ENCODE assay signal across 8 cellular contexts in the genomic region with DNA sequence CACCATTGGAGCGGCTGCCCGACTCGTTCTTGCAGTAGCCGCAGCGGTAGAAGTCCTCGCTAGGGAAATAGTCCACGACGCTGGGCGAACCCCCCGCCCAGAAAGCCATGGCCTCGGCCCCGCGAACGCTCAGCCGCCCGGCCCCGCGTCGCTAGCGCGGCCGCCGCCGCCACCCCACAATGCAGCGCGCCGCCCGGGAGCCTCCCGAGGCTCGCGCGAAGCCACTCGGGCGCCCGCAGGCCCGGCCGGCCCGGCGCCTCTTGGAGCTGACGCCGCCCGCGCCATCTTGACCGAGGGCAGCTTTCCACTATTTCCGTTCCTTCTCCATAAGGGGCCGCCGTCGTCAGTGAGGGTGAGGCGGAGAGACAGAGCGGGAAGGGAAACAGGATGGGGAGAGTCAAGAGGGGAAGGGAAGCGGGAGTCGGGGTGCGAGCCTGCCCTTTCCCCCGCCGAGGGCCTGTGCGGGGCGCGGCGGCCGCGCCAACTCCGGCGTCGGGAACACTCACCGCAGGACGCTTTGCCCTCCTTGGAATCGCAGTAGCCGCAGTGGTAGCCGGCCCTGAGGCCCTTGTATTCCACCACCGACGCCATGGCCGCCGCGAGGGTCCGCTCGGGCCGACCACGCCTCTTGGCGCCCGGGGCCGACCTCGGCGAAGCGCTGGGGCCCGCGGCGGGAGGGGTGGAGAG. TPM values are rescaled to one million over a fixed set of nuclear protein-coding genes. Genes with fewer than 3 reads are reported as not detected.
DNase-seq lines count a peak whose midpoint lies in the region; ATAC-seq, FAIRE-seq and TF ChIP-seq lines count a peak whose summit lies in the region.

A gene (minus strand): TSS at position 191 of the 687 bp plus-strand sequence. CDS start 82 bp downstream, at position 109.

- H3K4me3 Mint-ChIP-seq in activated naive CD8-positive, alpha-beta T cell treated with anti-CD3 and anti-CD28 coated beads, Interleukin-2, amount 50 U/mL, for 24 hours = peak within 1 kb of the TSS; percentile 90

- intact Hi-C loops in Right ventricle myocardium superior (cut with DNase I) = no loop called here
- intact Hi-C loops in pancreas (cut with DNase I) = loop anchor here in 1 of 3 donors (10.0 kb wide), 1 partner anchor 127 kb away; no protein-coding TSS in a partner anchor
- intact Hi-C loops in thyroid gland (cut with DNase I) = loop anchor here (5.0 kb wide), 1 partner anchor 124 kb away; no protein-coding TSS in a partner anchor

- H3K4me1 ChIP-seq in pancreas = peaks cover 3 to 13% (median 10%) of the 10 kb centered on the region in 3 donors
- H3K4me1 ChIP-seq in thyroid gland = peaks cover 26 to 28% of the 10 kb centered on the region in 2 donors

- TF ChIP-seq CTCF in GM12864 (IDR thresholded peaks at IDR 0.05; ENCODE audit: low read depth, low read length, missing control alignments) = no peak
- TF ChIP-seq CTCF in pancreas (IDR thresholded peaks at IDR 0.05) = no peak
- TF ChIP-seq CTCF in thyroid gland (IDR thresholded peaks at IDR 0.05) = peak in 2 of 6 experiments; percentile 13 to 15

- H3K4me3 ChIP-seq in GM12864 (ENCODE audit: low read depth, low read length) (peak within 1 kb of the TSS; percentile 79), pancreas (peak within 1 kb of the TSS; percentile 88 to 100 (median 98)), thyroid gland (replicated peaks in 1 of 3) (peak within 1 kb of the TSS; percentile 82 to 100 (median 98))

- FAIRE-seq in pancreas (lab: Jason Lieb, UNC) = no peak

- H3K27me3 Mint-ChIP-seq in activated naive CD8-positive, alpha-beta T cell treated with anti-CD3 and anti-CD28 coated beads, Interleukin-2, amount 50 U/mL, for 24 hours = no peaks in the 10 kb centered on the region

- peaks cover 7% of the 10 kb centered on the region for H3K36me3 Mint-ChIP-seq in activated naive CD8-positive, alpha-beta T cell treated with anti-CD3 and anti-CD28 coated beads, Interleukin-2, amount 50 U/mL, for 24 hours (ENCODE audit: low read depth)

- H3K27ac ChIP-seq in pancreas (peak within 1 kb of the TSS; percentile 95 to 99 (median 98)), thyroid gland (peak within 1 kb of the TSS; percentile 99 to 100 (median 99))

- peak within 1 kb of the TSS; percentile 95 for H3K27ac Mint-ChIP-seq in activated naive CD8-positive, alpha-beta T cell treated with anti-CD3 and anti-CD28 coated beads, Interleukin-2, amount 50 U/mL, for 24 hours

- no peaks in the 10 kb centered on the region for H3K9me3 Mint-ChIP-seq in activated naive CD8-positive, alpha-beta T cell treated with anti-CD3 and anti-CD28 coated beads, Interleukin-2, amount 50 U/mL, for 24 hours

- WGBS in pancreas, 2 donors = 0 to 1% methylated on average over 62 to 87 of the region's 87 CpGs
- 0% methylated on average over 13 to 25 of the region's 87 CpGs for WGBS in thyroid gland, 2 donors

- peaks cover 31% of the 10 kb centered on the region for H3K4me1 Mint-ChIP-seq in activated naive CD8-positive, alpha-beta T cell treated with anti-CD3 and anti-CD28 coated beads, Interleukin-2, amount 50 U/mL, for 24 hours

- H3K9me3 ChIP-seq in pancreas (no peaks in the 10 kb centered on the region), thyroid gland (no peaks in the 10 kb centered on the region)

- peak; percentile 78 for ATAC-seq in HG02623 (IDR thresholded peaks at IDR 0.05; ENCODE audit: unreplicated experiment)
- peak; percentile 95 for ATAC-seq in activated naive CD8-positive, alpha-beta T cell treated with anti-CD3 and anti-CD28 coated beads, Interleukin-2, amount 50 U/mL, for 24 hours
- peak; percentile 98 for ATAC-seq in Right ventricle myocardium superior (ENCODE audit: poor library complexity)
- ATAC-seq in pancreas = peak; percentile 93 to 97 (median 96)

- TF ChIP-seq POLR2A in thyroid gland (IDR thresholded peaks at IDR 0.05) = peak; percentile 30 to 92

- no peaks in the 10 kb centered on the region for H3K27me3 ChIP-seq in pancreas
- H3K27me3 ChIP-seq in thyroid gland = no peaks in the 10 kb centered on the region

- no peaks in the 10 kb centered on the region for H3K36me3 ChIP-seq in pancreas
- H3K36me3 ChIP-seq in thyroid gland = no peaks in the 10 kb centered on the region

- no peak for DNase-seq in GM12864 (ENCODE audit: low read depth)
- DNase-seq in NCI-H1105 (lab: John Stamatoyannopoulos, UW) = peak; percentile 73
- peak; percentile 93 for DNase-seq in SW480 (ENCODE audit: low spot score)
- DNase-seq in activated naive CD8-positive, alpha-beta T cell treated with anti-CD3 and anti-CD28 coated beads, Interleukin-2, amount 50 U/mL, for 24 hours = peak; percentile 84
- DNase-seq in Right ventricle myocardium superior = peak; percentile 95
- DNase-seq in pancreas = peak; percentile 88 to 95 (median 92)
- DNase-seq in thyroid gland = peak; percentile 90 to 91

RNA-seq across cellular contexts. Expression of the gene that starts here (rescaled TPM):
- total RNA-seq in Right ventricle myocardium superior (34.6 TPM), pancreas (10 to 100 TPM in 3 of 6 donors, 1 to 10 TPM in 3; 7.4 to 15.4 (median 10.4) TPM), thyroid gland (10 to 100 TPM; 47.3 to 66.0 (median 58.0) TPM)
- polyA plus RNA-seq in pancreas = 1 to 10 TPM; 2.8 to 5.4 TPM
